Comparison of ENCODE assay signal across 17 cellular contexts in genomic region chr11:43834291-43834690, GRCh38. TPM values are rescaled to one million over a fixed set of nuclear protein-coding genes. Genes with fewer than 3 reads are reported as not detected.
DNase-seq lines count a peak whose midpoint lies in the region; TF ChIP-seq lines count a peak whose summit lies in the region.
"Had no signal": no experiment of that assay in that cellular context is flagged by ENCODE, and none has a peak within 500 bp of the region (broad histone marks: within the 10 kb centered on the region; RNA-seq: fewer than 3 reads in every experiment).

No MANE protein-coding gene starts in this region.

- peak overlapping the region in 2 of 5 donors; percentile 2 to 16 for H3K9ac ChIP-seq in subcutaneous abdominal adipose tissue (ENCODE audit: low read length in 5 of 5)

- H3K27ac Mint-ChIP-seq in activated CD4-positive, alpha-beta T cell treated with anti-CD3 and anti-CD28 coated beads, Interleukin-2, amount 10 ng/mL, durations not matched to agents 24 days and 14 days, result no peak overlapping the region
- H3K27ac Mint-ChIP-seq: CD4-positive, alpha-beta T cell had no signal

- DNase-seq in activated CD4-positive, alpha-beta T cell treated with anti-CD3 and anti-CD28 coated beads, Interleukin-2, amount 10 ng/mL, durations not matched to agents 24 days and 14 days, result peak; percentile 6
- DNase-seq in activated CD4-positive, alpha-beta T cell treated with anti-CD3 and anti-CD28 coated beads, Interleukin-2, amount 50 U/mL, for 48 hours, result no peak
- DNase-seq in cerebellar cortex (ENCODE audit: low spot score) (peak; percentile 65), hepatocyte (ENCODE audit: low spot score) (no peak), posterior vena cava (ENCODE audit: low spot score) (no peak), GM19240 (ENCODE audit: insufficient read length, low spot score) (no peak), islet precursor cell (no peak)
- DNase-seq: CD4-positive, alpha-beta T cell; DMS153; GF-D8; GOT3; NCI-H2029; NCI-H2171; NCI-H510A had no signal

- H3K36me3 ChIP-seq in hepatocyte (replicated peaks; ENCODE audit: insufficient read depth, low read depth) (no peaks in the 10 kb centered on the region), subcutaneous abdominal adipose tissue (ENCODE audit: control insufficient read depth in 5 of 5, insufficient read depth in 5 of 5, low read length in 5 of 5) (peaks cover 5 to 11% (median 8%) of the 10 kb centered on the region in 5 donors)
- H3K36me3 ChIP-seq: SJCRH30 had no signal

- H3K9me3 Mint-ChIP-seq in activated CD4-positive, alpha-beta T cell treated with anti-CD3 and anti-CD28 coated beads, Interleukin-2, amount 10 ng/mL, durations not matched to agents 24 days and 14 days, result no peaks in the 10 kb centered on the region
- H3K9me3 Mint-ChIP-seq: CD4-positive, alpha-beta T cell had no signal

- intact Hi-C loops in activated CD4-positive, alpha-beta T cell treated with anti-CD3 and anti-CD28 coated beads, Interleukin-2, amount 10 ng/mL, durations not matched to agents 24 days and 14 days (cut with micrococcal nuclease), result loop anchor here (5.0 kb wide), 3 partner anchors 108 to 522 kb away; partner anchors contain the start of genes API5 and C11orf96
- intact Hi-C loops in posterior vena cava (cut with DNase I), result no loop called here

- no peak overlapping the region for H3K4me3 ChIP-seq in hepatocyte
- H3K4me3 ChIP-seq in subcutaneous abdominal adipose tissue (ENCODE audit: low read depth in 1 of 5, low read length in 5 of 5), result no peak overlapping the region
- H3K4me3 ChIP-seq: A549, SJCRH30 had no signal

- H2AFZ ChIP-seq in hepatocyte, result no peak overlapping the region

- H3K27ac ChIP-seq in hepatocyte (peak overlapping the region; percentile 5), subcutaneous abdominal adipose tissue (ENCODE audit: low read depth, low read length) (peak overlapping the region; percentile 15)
- H3K27ac ChIP-seq: A549, SJCRH30 had no signal

- H3K27me3 ChIP-seq in hepatocyte, result no peaks in the 10 kb centered on the region
- no peaks in the 10 kb centered on the region for H3K27me3 ChIP-seq in subcutaneous abdominal adipose tissue (ENCODE audit: control insufficient read depth in 5 of 5, insufficient read depth in 4 of 5, low read length in 5 of 5)
- H3K27me3 ChIP-seq: SJCRH30 had no signal

- peaks cover 11% of the 10 kb centered on the region for H3K4me1 Mint-ChIP-seq in activated CD4-positive, alpha-beta T cell treated with anti-CD3 and anti-CD28 coated beads, Interleukin-2, amount 10 ng/mL, durations not matched to agents 24 days and 14 days

- no peak overlapping the region for H3K4me2 ChIP-seq in hepatocyte
- H3K4me2 ChIP-seq: A549 had no signal

- no peaks in the 10 kb centered on the region for H4K20me1 ChIP-seq in hepatocyte (ENCODE audit: insufficient read depth, poor library complexity, severe bottlenecking)

- no peak for TF ChIP-seq CTCF in hepatocyte (IDR thresholded peaks at IDR 0.05; ENCODE audit: poor library complexity)

- H3K4me3 Mint-ChIP-seq in activated CD4-positive, alpha-beta T cell treated with anti-CD3 and anti-CD28 coated beads, Interleukin-2, amount 10 ng/mL, durations not matched to agents 24 days and 14 days, result no peak overlapping the region
- H3K4me3 Mint-ChIP-seq: CD4-positive, alpha-beta T cell had no signal

- H3K9me2 ChIP-seq in hepatocyte (replicated peaks; ENCODE audit: insufficient read depth), result no peaks in the 10 kb centered on the region

- H3K27me3 Mint-ChIP-seq in activated CD4-positive, alpha-beta T cell treated with anti-CD3 and anti-CD28 coated beads, Interleukin-2, amount 10 ng/mL, durations not matched to agents 24 days and 14 days, result no peaks in the 10 kb centered on the region
- H3K27me3 Mint-ChIP-seq: CD4-positive, alpha-beta T cell had no signal

- peaks cover 18% of the 10 kb centered on the region for H3K36me3 Mint-ChIP-seq in activated CD4-positive, alpha-beta T cell treated with anti-CD3 and anti-CD28 coated beads, Interleukin-2, amount 10 ng/mL, durations not matched to agents 24 days and 14 days (ENCODE audit: low read depth)

- no peaks in the 10 kb centered on the region for H3K79me2 ChIP-seq in hepatocyte

- H3K4me1 ChIP-seq in hepatocyte (ENCODE audit: insufficient read depth) (peaks cover 7% of the 10 kb centered on the region), subcutaneous abdominal adipose tissue (ENCODE audit: control insufficient read depth in 5 of 5, insufficient read depth in 5 of 5, low read length in 5 of 5) (peaks cover 0 to 17% (median 14%) of the 10 kb centered on the region in 5 donors)

- H3K9me3 ChIP-seq in hepatocyte (ENCODE audit: low read depth) (no peaks in the 10 kb centered on the region), subcutaneous abdominal adipose tissue (ENCODE audit: control insufficient read depth in 5 of 5, low read length in 5 of 5) (no peaks in the 10 kb centered on the region)
- H3K9me3 ChIP-seq: A549, SJCRH30 had no signal

- WGBS in hepatocyte (ENCODE audit: low lambda C conversion rate, missing lambda C conversion rate), result 87% methylated on average over 2 of the region's 2 CpGs

RNA-seq across cellular contexts. Expression of gene ALKBH3, which starts 46.3 kb away (rescaled TPM):
- total RNA-seq in activated CD4-positive, alpha-beta T cell treated with anti-CD3 and anti-CD28 coated beads, Interleukin-2, amount 10 ng/mL, durations not matched to agents 24 days and 14 days, result 38.3 and 41.4 TPM in 2 replicates
- 22.0 and 27.2 TPM in 2 replicates for total RNA-seq in hepatocyte
- 18.2 and 23.8 TPM in 2 replicates for polyA plus RNA-seq in hepatocyte
- 10 to 100 TPM; 24.8 to 30.9 TPM for total RNA-seq in posterior vena cava

Comparison
In these comparisons a context has a peak if more than half of its experiments do, and no peak if none do; other contexts are left out.
1. DNase-seq: peak in activated CD4-positive, alpha-beta T cell treated with anti-CD3 and anti-CD28 coated beads, Interleukin-2, amount 10 ng/mL, durations not matched to agents 24 days and 14 days (single experiment) and cerebellar cortex (single experiment); none in activated CD4-positive, alpha-beta T cell treated with anti-CD3 and anti-CD28 coated beads, Interleukin-2, amount 50 U/mL, for 48 hours (0 of 2), hepatocyte (single experiment), posterior vena cava (single experiment), GM19240 (single experiment) and islet precursor cell (single experiment).